ENCODE assay signal across 9 cellular contexts in genomic region chr3:127158614-127159221, GRCh38. TPM values are rescaled to one million over a fixed set of nuclear protein-coding genes. Genes with fewer than 3 reads are reported as not detected.
A peak's percentile ranks its signal among the peaks of the same experiment; 100 is the strongest.
DNase-seq lines count a peak whose midpoint lies in the region; ATAC-seq and TF ChIP-seq lines count a peak whose summit lies in the region.
"Had no signal": no experiment of that assay in that cellular context is flagged by ENCODE, and none has a peak within 500 bp of the region (broad histone marks: within the 10 kb centered on the region; RNA-seq: fewer than 3 reads in every experiment).

No MANE protein-coding gene starts in this region.

- peaks cover 0 to 9% of the 10 kb centered on the region in 2 donors for H3K9me3 ChIP-seq in neuronal stem cell (replicated peaks in 1 of 2; ENCODE audit: control insufficient read depth in 2 of 2, insufficient read depth in 1 of 2, low read depth in 1 of 2, low read length in 2 of 2)
- peaks cover 6% of the 10 kb centered on the region for H3K9me3 ChIP-seq in BE2C

- no peak overlapping the region for H2AFZ ChIP-seq in neuronal stem cell (ENCODE audit: low read length)

- H4K91ac ChIP-seq in neuronal stem cell (ENCODE audit: low read depth, low read length, poor library complexity) = peak overlapping the region; percentile 34

- no peak overlapping the region for H2AK5ac ChIP-seq in neuronal stem cell (ENCODE audit: low read depth, low read length)

- peaks cover 3% of the 10 kb centered on the region for H3K79me1 ChIP-seq in neuronal stem cell (ENCODE audit: low read depth, low read length)

- H2BK5ac ChIP-seq in neuronal stem cell (ENCODE audit: low read length) = peak overlapping the region; percentile 83

- no peak overlapping the region for H4K8ac ChIP-seq in neuronal stem cell (ENCODE audit: low read depth, low read length)

- H3K27ac Mint-ChIP-seq in endothelial cell (ENCODE audit: unreplicated experiment) = no peak overlapping the region

- DNase-seq in HT-29 (ENCODE audit: low spot score) = peak; percentile 19
- peak; percentile 57 for DNase-seq in NCI-H774 (lab: John Stamatoyannopoulos, UW)
- DNase-seq in endothelial cell (ENCODE audit: low spot score) = peak; percentile 81
- peak; percentile 81 for DNase-seq in neuronal stem cell (ENCODE audit: low spot score)
- no peak for DNase-seq in BE2C
- DNase-seq: NK-92 treated with Interleukin-12 subunit alpha and Interleukin-12 subunit beta, amount 100 ng/mL, for 24 hours had no signal

- peak overlapping the region; percentile 8 for H2BK120ac ChIP-seq in neuronal stem cell (ENCODE audit: low read depth, low read length)

- no peaks in the 10 kb centered on the region for H3K36me3 Mint-ChIP-seq in endothelial cell (ENCODE audit: low read depth, unreplicated experiment)

- H3K14ac ChIP-seq in neuronal stem cell (ENCODE audit: low read length) = peak overlapping the region; percentile 73

- peak overlapping the region; percentile 90 for H3K27ac ChIP-seq in neuronal stem cell (replicated peaks; ENCODE audit: low read length)

- H3K4me1 Mint-ChIP-seq in endothelial cell (ENCODE audit: unreplicated experiment) = no peaks in the 10 kb centered on the region

- H3K9ac ChIP-seq in neuronal stem cell (ENCODE audit: low read depth, low read length, poor library complexity) = no peak overlapping the region

- H2BK15ac ChIP-seq in neuronal stem cell (ENCODE audit: low read length) = peak overlapping the region; percentile 52

- no peaks in the 10 kb centered on the region for H3K27me3 ChIP-seq in neuronal stem cell (ENCODE audit: control insufficient read depth in 3 of 3, insufficient read depth in 3 of 3, low read depth in 1 of 3, low read length in 3 of 3)
- no peaks in the 10 kb centered on the region for H3K27me3 ChIP-seq in BE2C

- no peak overlapping the region for H3K4me3 Mint-ChIP-seq in endothelial cell (ENCODE audit: unreplicated experiment)

- WGBS in neuronal stem cell (ENCODE audit: extremely low coverage in 2 of 2, insufficient read length in 2 of 2, insufficient replicate concordance in 1 of 2), 2 donors = no CpG with 5 or more reads among the region's 10 CpGs

- H3K4me2 ChIP-seq in neuronal stem cell (ENCODE audit: insufficient read depth, low read length, poor library complexity, severe bottlenecking) = peak overlapping the region; percentile 39

- H3K36me3 ChIP-seq in neuronal stem cell (replicated peaks in 1 of 2; ENCODE audit: control insufficient read depth in 2 of 2, insufficient read depth in 2 of 2, low read length in 2 of 2) (peaks cover 0 to 1% of the 10 kb centered on the region in 2 donors), BE2C (no peaks in the 10 kb centered on the region)

- H3K4me3 ChIP-seq in neuronal stem cell (ENCODE audit: low read length in 2 of 2) = peak overlapping the region in 1 of 2 donors; percentile 11
- H3K4me3 ChIP-seq in BE2C (ENCODE audit: low read depth, low read length) = no peak overlapping the region

- peaks cover 4% of the 10 kb centered on the region for H3K27me3 Mint-ChIP-seq in endothelial cell (ENCODE audit: unreplicated experiment)

- H2BK12ac ChIP-seq in neuronal stem cell (ENCODE audit: low read length) = no peak overlapping the region

- H3K23ac ChIP-seq in neuronal stem cell (ENCODE audit: low read depth, low read length, poor library complexity) = peak overlapping the region; percentile 25

- no peaks in the 10 kb centered on the region for H3K9me3 Mint-ChIP-seq in endothelial cell (ENCODE audit: unreplicated experiment)

- peak overlapping the region; percentile 86 for H3K18ac ChIP-seq in neuronal stem cell (ENCODE audit: low read length)

- TF ChIP-seq CTCF in endothelial cell (IDR thresholded peaks at IDR 0.05; ENCODE audit: unreplicated experiment) (no peak), BE2C (IDR thresholded peaks at IDR 0.05; ENCODE audit: low read depth, low read length) (no peak)

- H3K4me1 ChIP-seq in neuronal stem cell (ENCODE audit: control insufficient read depth in 2 of 2, insufficient read depth in 1 of 2, low read depth in 1 of 2, low read length in 2 of 2) (peaks cover 0 to 51% of the 10 kb centered on the region in 2 donors), BE2C (peaks cover 34% of the 10 kb centered on the region)

- ATAC-seq in GM21390 (IDR thresholded peaks at IDR 0.05; ENCODE audit: unreplicated experiment) (no peak), HG02885 (IDR thresholded peaks at IDR 0.05; ENCODE audit: poor library complexity, unreplicated experiment) (no peak)

- H3K4ac ChIP-seq in neuronal stem cell (ENCODE audit: low read length) = no peak overlapping the region

RNA-seq across cellular contexts. Expression of gene PRR23E, which starts 34.2 kb away (rescaled TPM):
- not detected in 2 replicates for total RNA-seq in HT-29 (2014; rRNA removed; shearing (Covaris generic))
- total RNA-seq in endothelial cell (ENCODE audit: unreplicated experiment) = not detected
- polyA plus RNA-seq in neuronal stem cell (2013, experiment 1 of 2) = not detected
- polyA plus RNA-seq in neuronal stem cell (2013, experiment 2 of 2) = not detected
- polyA plus RNA-seq in BE2C (2012; ENCODE audit: insufficient read depth, insufficient read length, low read depth) = not detected
- total RNA-seq: mucosa of gallbladder had no signal
